Comparison of ENCODE assay signal across 1 cellular context in the genomic region with DNA sequence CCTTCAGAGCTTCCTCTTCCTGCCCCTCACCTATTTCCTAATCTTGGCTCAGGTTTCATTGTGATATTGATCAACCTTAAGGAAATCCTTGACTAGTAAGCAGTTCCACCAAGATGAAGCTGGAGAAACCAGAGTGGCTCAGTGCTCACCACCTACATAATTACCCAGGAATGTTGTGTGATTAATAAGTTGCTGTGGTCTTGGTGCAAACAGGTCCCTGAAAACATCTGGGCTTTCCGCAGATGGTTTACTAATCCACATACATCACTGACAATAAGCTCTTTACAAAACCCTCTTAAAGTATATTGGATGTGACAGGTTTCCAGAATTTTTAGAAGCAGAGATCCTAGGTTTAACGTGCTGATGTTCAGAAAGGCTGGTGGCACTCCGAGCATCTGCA.
TF ChIP-seq lines count a peak whose summit lies in the region.

No MANE protein-coding gene starts in this region.

TF ChIP-seq in HCT116, 20 proteins besides CTCF, POLR2A, EP300 and RAD21:
- TF ChIP-seq, protein P1, sequence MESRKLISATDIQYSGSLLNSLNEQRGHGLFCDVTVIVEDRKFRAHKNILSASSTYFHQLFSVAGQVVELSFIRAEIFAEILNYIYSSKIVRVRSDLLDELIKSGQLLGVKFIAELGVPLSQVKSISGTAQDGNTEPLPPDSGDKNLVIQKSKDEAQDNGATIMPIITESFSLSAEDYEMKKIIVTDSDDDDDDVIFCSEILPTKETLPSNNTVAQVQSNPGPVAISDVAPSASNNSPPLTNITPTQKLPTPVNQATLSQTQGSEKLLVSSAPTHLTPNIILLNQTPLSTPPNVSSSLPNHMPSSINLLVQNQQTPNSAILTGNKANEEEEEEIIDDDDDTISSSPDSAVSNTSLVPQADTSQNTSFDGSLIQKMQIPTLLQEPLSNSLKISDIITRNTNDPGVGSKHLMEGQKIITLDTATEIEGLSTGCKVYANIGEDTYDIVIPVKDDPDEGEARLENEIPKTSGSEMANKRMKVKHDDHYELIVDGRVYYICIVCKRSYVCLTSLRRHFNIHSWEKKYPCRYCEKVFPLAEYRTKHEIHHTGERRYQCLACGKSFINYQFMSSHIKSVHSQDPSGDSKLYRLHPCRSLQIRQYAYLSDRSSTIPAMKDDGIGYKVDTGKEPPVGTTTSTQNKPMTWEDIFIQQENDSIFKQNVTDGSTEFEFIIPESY (IDR thresholded peaks at IDR 0.05; ENCODE audit: extremely low read depth, insufficient replicate concordance, low read length) = no peak
- TF ChIP-seq, protein P2, sequence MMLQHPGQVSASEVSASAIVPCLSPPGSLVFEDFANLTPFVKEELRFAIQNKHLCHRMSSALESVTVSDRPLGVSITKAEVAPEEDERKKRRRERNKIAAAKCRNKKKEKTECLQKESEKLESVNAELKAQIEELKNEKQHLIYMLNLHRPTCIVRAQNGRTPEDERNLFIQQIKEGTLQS (IDR thresholded peaks at IDR 0.05) = no peak
- TF ChIP-seq ELF1 (IDR thresholded peaks at IDR 0.05; ENCODE audit: borderline replicate concordance, low read depth) = no peak
- no peak for TF ChIP-seq ZFX (IDR thresholded peaks at IDR 0.05)
- no peak for TF ChIP-seq ZNF274 (IDR thresholded peaks at IDR 0.05; ENCODE audit: low read depth, low read length)
